ENCODE assay signal across 22 cellular contexts in genomic region chr17:44772308-44773024, GRCh38.
"Had no signal": no experiment of that assay in that cellular context is flagged by ENCODE, and none has a peak within 500 bp of the region (broad histone marks: within the 10 kb centered on the region; RNA-seq: fewer than 3 reads in every experiment).

No MANE protein-coding gene starts in this region.

- DNase-seq: IMR-90, Karpas-422, KG1, MG63, NCI-H1092, NCI-H1105 treated with DMSO at 0.1 percent for 48 hours, NCI-H1417 treated with DMSO at 0.1 percent for 48 hours, NCI-H146, NCI-H1694 treated with DMSO at 0.1 percent for 48 hours, NCI-H1930, NCI-H2081, NCI-H2107, NCI-H2227 treated with DMSO at 0.1 percent for 48 hours, NCI-H526 treated with DMSO at 0.1 percent for 48 hours, NCI-H774, OCI-M1, PC-9, Peyer's patch, Right ventricle myocardium superior, SIG-M5 had no signal

- H3K4me3 ChIP-seq: MG63, PC-9, Peyer's patch, SJSA1, SK-N-MC had no signal

- H3K9me3 ChIP-seq: MG63, Peyer's patch, SJSA1 had no signal

- H3K36me3 ChIP-seq: MG63, Peyer's patch, SJSA1 had no signal

- H3K4me2 ChIP-seq: PC-9 had no signal

- H2AFZ ChIP-seq: PC-9 had no signal

- H3K27me3 ChIP-seq: Peyer's patch had no signal

- H3K27ac ChIP-seq: PC-9, Peyer's patch, SJSA1, SK-N-MC had no signal
